In genomic region chr1:53246261-53247134, GRCh38 we compare ENCODE assay signal across 20 cellular contexts. TPM values are rescaled to one million over a fixed set of nuclear protein-coding genes. Genes with fewer than 3 reads are reported as not detected.
DNase-seq lines count a peak whose midpoint lies in the region; ATAC-seq and TF ChIP-seq lines count a peak whose summit lies in the region.
"Had no signal": no experiment of that assay in that cellular context is flagged by ENCODE, and none has a peak within 500 bp of the region (broad histone marks: within the 10 kb centered on the region; RNA-seq: fewer than 3 reads in every experiment).

No MANE protein-coding gene starts in this region.

- no peaks in the 10 kb centered on the region for H3K9me3 ChIP-seq in vagina
- H3K9me3 ChIP-seq: lower lobe of right lung, psoas muscle had no signal

- H3K27ac ChIP-seq in vagina = no peak overlapping the region
- H3K27ac ChIP-seq: lower lobe of right lung, psoas muscle, SK-N-MC had no signal

- H3K27ac Mint-ChIP-seq in activated T-cell treated with anti-CD3 and anti-CD28 coated beads, Interleukin-2, amount 50 U/mL, for 72 hours = no peak overlapping the region
- H3K27ac Mint-ChIP-seq: activated CD4-positive, alpha-beta T cell treated with anti-CD3 and anti-CD28 coated beads for 36 hours; activated naive CD4-positive, alpha-beta T cell treated with anti-CD3 and anti-CD28 coated beads, Interleukin-2, amount 50 U/mL, for 72 hours; stimulated activated memory B cell treated with anti-CD40 and anti-IgM and Interleukin-4, amounts not matched to agents 10 μg/mL and 1 μg/mL and 100 μg/mL, for 72 hours; type B pancreatic cell had no signal

- H3K4me1 Mint-ChIP-seq in activated T-cell treated with anti-CD3 and anti-CD28 coated beads, Interleukin-2, amount 50 U/mL, for 72 hours (ENCODE audit: low read depth) = no peaks in the 10 kb centered on the region
- H3K4me1 Mint-ChIP-seq: activated CD4-positive, alpha-beta T cell treated with anti-CD3 and anti-CD28 coated beads for 36 hours had no signal

- no peaks in the 10 kb centered on the region for H3K27me3 Mint-ChIP-seq in activated T-cell treated with anti-CD3 and anti-CD28 coated beads, Interleukin-2, amount 50 U/mL, for 72 hours (ENCODE audit: low read depth)
- H3K27me3 Mint-ChIP-seq: activated CD4-positive, alpha-beta T cell treated with anti-CD3 and anti-CD28 coated beads for 36 hours; naive thymus-derived CD8-positive, alpha-beta T cell; stimulated activated memory B cell treated with anti-CD40 and anti-IgM and Interleukin-4, amounts not matched to agents 10 μg/mL and 1 μg/mL and 100 μg/mL, for 72 hours; type B pancreatic cell had no signal

- TF ChIP-seq CTCF in choroid plexus epithelial cell (conservative IDR thresholded peaks at IDR 0.05; ENCODE audit: low read depth, low read length) (no peak), vagina (IDR thresholded peaks at IDR 0.05) (no peak)

- H3K9me3 Mint-ChIP-seq in activated T-cell treated with anti-CD3 and anti-CD28 coated beads, Interleukin-2, amount 50 U/mL, for 72 hours = no peaks in the 10 kb centered on the region
- H3K9me3 Mint-ChIP-seq: activated naive CD4-positive, alpha-beta T cell treated with anti-CD3 and anti-CD28 coated beads, Interleukin-2, amount 50 U/mL, for 72 hours; naive thymus-derived CD8-positive, alpha-beta T cell; stimulated activated memory B cell treated with anti-CD40 and anti-IgM and Interleukin-4, amounts not matched to agents 10 μg/mL and 1 μg/mL and 100 μg/mL, for 72 hours; type B pancreatic cell had no signal

- no peak overlapping the region for H3K4me3 Mint-ChIP-seq in activated T-cell treated with anti-CD3 and anti-CD28 coated beads, Interleukin-2, amount 50 U/mL, for 72 hours
- H3K4me3 Mint-ChIP-seq: activated CD4-positive, alpha-beta T cell treated with anti-CD3 and anti-CD28 coated beads for 36 hours; naive thymus-derived CD8-positive, alpha-beta T cell; stimulated activated memory B cell treated with anti-CD40 and anti-IgM and Interleukin-4, amounts not matched to agents 10 μg/mL and 1 μg/mL and 100 μg/mL, for 72 hours; type B pancreatic cell had no signal

- H3K4me3 ChIP-seq in choroid plexus epithelial cell (ENCODE audit: low read depth, low read length) (no peak overlapping the region), vagina (no peak overlapping the region)
- H3K4me3 ChIP-seq: lower lobe of right lung, psoas muscle, SK-N-MC had no signal

- no peak for ATAC-seq in activated T-cell treated with anti-CD3 and anti-CD28 coated beads, Interleukin-2, amount 50 U/mL, for 72 hours (replicated peaks in 1 of 2)
- ATAC-seq: activated CD4-positive, alpha-beta T cell treated with anti-CD3 and anti-CD28 coated beads for 36 hours; activated naive CD4-positive, alpha-beta T cell treated with anti-CD3 and anti-CD28 coated beads, Interleukin-2, amount 50 U/mL, for 72 hours; lower lobe of right lung; naive thymus-derived CD8-positive, alpha-beta T cell; psoas muscle; stimulated activated memory B cell treated with anti-CD40 and anti-IgM and Interleukin-4, amounts not matched to agents 10 μg/mL and 1 μg/mL and 100 μg/mL, for 72 hours had no signal

- TF ChIP-seq POLR2A in vagina (IDR thresholded peaks at IDR 0.05) = no peak

- H3K27me3 ChIP-seq in vagina = no peaks in the 10 kb centered on the region

- H3K36me3 ChIP-seq in vagina = no peaks in the 10 kb centered on the region
- H3K36me3 ChIP-seq: lower lobe of right lung had no signal

- intact Hi-C loops in vagina (cut with DNase I) = no loop called here

- no peaks in the 10 kb centered on the region for H3K4me1 ChIP-seq in vagina
- H3K4me1 ChIP-seq: lower lobe of right lung, psoas muscle had no signal

- DNase-seq in EL (peak; percentile 91), M059J (ENCODE audit: low read depth) (peak; percentile 17), choroid plexus epithelial cell (ENCODE audit: low read depth) (peak; percentile 70), non-pigmented ciliary epithelial cell (ENCODE audit: low read depth) (peak; percentile 79), UCSD-AML1 (lab: John Stamatoyannopoulos, UW; ENCODE audit: unreplicated experiment) (no peak), vagina (ENCODE audit: extremely low spot score in 2 of 2) (no peak)
- no peak for DNase-seq in activated T-cell treated with anti-CD3 and anti-CD28 coated beads, Interleukin-2, amount 50 U/mL, for 72 hours
- DNase-seq: activated CD4-positive, alpha-beta T cell treated with anti-CD3 and anti-CD28 coated beads for 36 hours; caudate nucleus; effector memory CD4-positive, alpha-beta T cell; lower lobe of right lung; naive thymus-derived CD8-positive, alpha-beta T cell; NCI-H2107; NCI-H69; psoas muscle; stimulated activated CD4-positive, alpha-beta T cell treated with anti-CD3 and anti-CD28 coated beads, Interleukin-12 subunit alpha, Interleukin-12 subunit beta, amount 100 ng/mL, for 4 hours had no signal

- peaks cover 7 to 11% of the 10 kb centered on the region in 2 donors for H3K36me3 Mint-ChIP-seq in activated T-cell treated with anti-CD3 and anti-CD28 coated beads, Interleukin-2, amount 50 U/mL, for 72 hours (ENCODE audit: insufficient read depth in 2 of 2)
- H3K36me3 Mint-ChIP-seq: type B pancreatic cell had no signal

RNA-seq across cellular contexts. Expression of gene MAGOH, which starts 8.2 kb away (rescaled TPM):
- total RNA-seq in M059J (2014; rRNA removed; shearing (Covaris generic)) = 68.2 and 84.9 TPM in 2 replicates
- total RNA-seq in vagina = 23.6 TPM
- total RNA-seq in activated T-cell treated with anti-CD3 and anti-CD28 coated beads, Interleukin-2, amount 50 U/mL, for 72 hours = 10 to 100 TPM; 65.2 TPM

RNA-seq across cellular contexts. Expression of gene CZIB, which starts 26.1 kb away (rescaled TPM):
- 47.0 and 53.5 TPM in 2 replicates for total RNA-seq in M059J (2014; rRNA removed; shearing (Covaris generic))
- total RNA-seq in vagina = 50.6 TPM
- total RNA-seq in activated T-cell treated with anti-CD3 and anti-CD28 coated beads, Interleukin-2, amount 50 U/mL, for 72 hours = 10 to 100 TPM; 43.1 to 43.4 TPM

RNA-seq across cellular contexts. Expression of gene CPT2, which starts 49.9 kb away (rescaled TPM):
- total RNA-seq in M059J (2014; rRNA removed; shearing (Covaris generic)) = 18.3 and 23.4 TPM in 2 replicates
- 16.7 TPM for total RNA-seq in vagina
- 10 to 100 TPM; 21.9 to 25.3 TPM for total RNA-seq in activated T-cell treated with anti-CD3 and anti-CD28 coated beads, Interleukin-2, amount 50 U/mL, for 72 hours

Comparison
In these comparisons a context has a peak if more than half of its experiments do, and no peak if none do; other contexts are left out.
1. DNase-seq: peak in EL (single experiment), M059J (single experiment), choroid plexus epithelial cell (single experiment) and non-pigmented ciliary epithelial cell (single experiment); none in UCSD-AML1 (single experiment), vagina (0 of 2) and activated T-cell treated with anti-CD3 and anti-CD28 coated beads, Interleukin-2, amount 50 U/mL, for 72 hours (0 of 2).